Comparison of ENCODE assay signal across 14 cellular contexts in the genomic region with DNA sequence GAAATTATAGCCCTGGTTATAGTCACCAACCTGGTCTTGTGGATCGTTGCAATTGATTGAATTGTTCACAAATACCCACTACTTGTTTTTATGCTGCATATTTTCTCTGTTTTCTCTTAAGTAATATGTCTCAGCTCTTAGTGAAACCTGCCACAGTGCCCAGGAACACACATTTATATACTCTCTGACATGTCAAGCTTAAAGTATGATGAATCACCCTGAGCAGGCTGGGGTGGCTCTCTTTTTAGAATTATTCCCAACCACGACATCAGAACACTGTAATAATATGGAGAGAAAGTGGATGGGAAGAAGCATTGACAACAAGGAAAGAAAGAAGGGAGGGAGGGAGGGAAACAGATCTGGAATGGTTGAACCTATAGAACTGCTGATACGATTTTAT.
DNase-seq lines count a peak whose midpoint lies in the region; ATAC-seq, FAIRE-seq and TF ChIP-seq lines count a peak whose summit lies in the region.
"Had no signal": no experiment of that assay in that cellular context is flagged by ENCODE, and none has a peak within 500 bp of the region (broad histone marks: within the 10 kb centered on the region; RNA-seq: fewer than 3 reads in every experiment).

No MANE protein-coding gene starts in this region.

- no peaks in the 10 kb centered on the region for H3K4me1 ChIP-seq in breast epithelium
- H3K4me1 ChIP-seq: BLaER1 treated with 17β-estradiol and CSF1 and Interleukin-3, amounts not matched to agents 10 nM and 100 nM had no signal

- intact Hi-C loops in MCF 10A (cut with micrococcal nuclease) (no loop called here), breast epithelium (cut with DNase I; ENCODE audit: low total_unique reads) (no loop called here)

- H3K36me3 ChIP-seq in breast epithelium: no peaks in the 10 kb centered on the region
- no peaks in the 10 kb centered on the region for H3K36me3 ChIP-seq in bronchial epithelial cell (ENCODE audit: control insufficient read depth, insufficient read depth, low read length)
- H3K36me3 ChIP-seq: BLaER1 treated with 17β-estradiol and CSF1 and Interleukin-3, amounts not matched to agents 10 nM and 100 nM had no signal

- BruUV-seq in MCF 10A (replicated peaks; lab: Mats Ljungman, UMichigan): no TSS peak

- CTCF ChIA-PET in MCF 10A (lab: Yijun Ruan, JAX): interaction anchor here (0.6 kb wide), 1 partner anchor 131 kb away, joined by 3 read pairs; no protein-coding TSS in a partner anchor

- H3K4me3 ChIP-seq in breast epithelium (no peak overlapping the region), bronchial epithelial cell (ENCODE audit: low read depth, low read length) (no peak overlapping the region)
- H3K4me3 ChIP-seq: BLaER1 treated with 17β-estradiol and CSF1 and Interleukin-3, amounts not matched to agents 10 nM and 100 nM; GM12878 had no signal

- H3K27me3 ChIP-seq in breast epithelium (no peaks in the 10 kb centered on the region), bronchial epithelial cell (ENCODE audit: control insufficient read depth, insufficient read depth, low read length) (peaks cover 3% of the 10 kb centered on the region)
- H3K27me3 ChIP-seq: BLaER1 treated with 17β-estradiol and CSF1 and Interleukin-3, amounts not matched to agents 10 nM and 100 nM had no signal

- TF ChIP-seq POLR2A in breast epithelium (IDR thresholded peaks at IDR 0.05): no peak

- FAIRE-seq in bronchial epithelial cell (lab: Jason Lieb, UNC): no peak
- FAIRE-seq: GM12878 had no signal

- no peaks in the 10 kb centered on the region for H3K9me3 Mint-ChIP-seq in MCF 10A (ENCODE audit: unreplicated experiment)
- H3K9me3 Mint-ChIP-seq: H9 had no signal

- no peaks in the 10 kb centered on the region for H3K36me3 Mint-ChIP-seq in MCF 10A (ENCODE audit: insufficient read depth, unreplicated experiment)
- H3K36me3 Mint-ChIP-seq: CD4-positive, CD25-positive, alpha-beta regulatory T cell had no signal

- no peaks in the 10 kb centered on the region for H3K9me3 ChIP-seq in breast epithelium

- H3K27ac ChIP-seq in breast epithelium: no peak overlapping the region
- H3K27ac ChIP-seq: BLaER1 treated with 17β-estradiol and CSF1 and Interleukin-3, amounts not matched to agents 10 nM and 100 nM had no signal

- no peak overlapping the region for H3K4me3 Mint-ChIP-seq in MCF 10A (ENCODE audit: unreplicated experiment)
- H3K4me3 Mint-ChIP-seq: CD4-positive, CD25-positive, alpha-beta regulatory T cell; H9 had no signal

- POLR2A ChIA-PET in MCF 10A (lab: Yijun Ruan, JAX): interaction anchor here (0.9 to 1.9 kb wide), 3 partner anchors 10 to 23 kb away, joined by 3 to 13 read pairs (median 4); no protein-coding TSS in a partner anchor

- no peak for TF ChIP-seq CTCF in MCF 10A (IDR thresholded peaks at IDR 0.05; ENCODE audit: unreplicated experiment)
- no peak for TF ChIP-seq CTCF in breast epithelium (IDR thresholded peaks at IDR 0.05)
- no peak for TF ChIP-seq CTCF in bronchial epithelial cell (IDR thresholded peaks at IDR 0.05; ENCODE audit: insufficient read depth, low read length, severe bottlenecking)

- H3K27me3 Mint-ChIP-seq in MCF 10A (ENCODE audit: insufficient read depth, unreplicated experiment): no peaks in the 10 kb centered on the region
- H3K27me3 Mint-ChIP-seq: CD4-positive, CD25-positive, alpha-beta regulatory T cell had no signal

- DNase-seq in MCF 10A (ENCODE audit: unreplicated experiment) (no peak), breast epithelium (ENCODE audit: low spot score in 2 of 2) (no peak), bronchial epithelial cell (ENCODE audit: low read depth) (peak; percentile 53), glomerular visceral epithelial cell (ENCODE audit: extremely low spot score) (peak; percentile 9)
- no peak for DNase-seq in effector CD8-positive, alpha-beta T cell (lab: John Stamatoyannopoulos, UW)
- DNase-seq in NK-92 treated with Interleukin-12 subunit alpha and Interleukin-12 subunit beta, amount 100 ng/mL, for 24 hours (lab: John Stamatoyannopoulos, UW): no peak
- no peak for DNase-seq in stimulated activated CD4-positive, alpha-beta T cell treated with anti-CD3 and anti-CD28 coated beads, Interleukin-4, amount 100 ng/mL, for 24 hours
- DNase-seq: 8988T; CD4-positive, CD25-positive, alpha-beta regulatory T cell; GOT3; H9 had no signal

- H3K4me1 Mint-ChIP-seq in MCF 10A (ENCODE audit: insufficient read depth, unreplicated experiment): peaks cover 23% of the 10 kb centered on the region
- H3K4me1 Mint-ChIP-seq: CD4-positive, CD25-positive, alpha-beta regulatory T cell; H9 had no signal

- no peak for ATAC-seq in GM21737 (IDR thresholded peaks at IDR 0.05; ENCODE audit: unreplicated experiment)
- ATAC-seq: GM12878 had no signal

- peak overlapping the region; percentile 75 for H3K27ac Mint-ChIP-seq in MCF 10A (ENCODE audit: low read depth, unreplicated experiment)
- H3K27ac Mint-ChIP-seq: CD4-positive, CD25-positive, alpha-beta regulatory T cell; H9 had no signal

Comparison
In these comparisons a context has a peak if more than half of its experiments do, and no peak if none do; other contexts are left out.
1. DNase-seq: peak in bronchial epithelial cell (single experiment) and glomerular visceral epithelial cell (single experiment); none in MCF 10A (single experiment), breast epithelium (0 of 2), effector CD8-positive, alpha-beta T cell (single experiment), NK-92 treated with Interleukin-12 subunit alpha and Interleukin-12 subunit beta, amount 100 ng/mL, for 24 hours (single experiment) and stimulated activated CD4-positive, alpha-beta T cell treated with anti-CD3 and anti-CD28 coated beads, Interleukin-4, amount 100 ng/mL, for 24 hours (single experiment).